In genomic region chr20:36841030-36841429, GRCh38 we compare ENCODE assay signal across 10 cellular contexts. TPM values are rescaled to one million over a fixed set of nuclear protein-coding genes. Genes with fewer than 3 reads are reported as not detected.
A peak's percentile ranks its signal among the peaks of the same experiment; 100 is the strongest.
DNase-seq lines count a peak whose midpoint lies in the region; ATAC-seq, FAIRE-seq and TF ChIP-seq lines count a peak whose summit lies in the region.
"Not testable (repeated sequence)": the region's sequence is repeated elsewhere in the genome, so short reads cannot be mapped to it uniquely, and the experiment has no call there.
"Had no signal": no experiment of that assay in that cellular context is flagged by ENCODE, and none has a peak within 500 bp of the region (broad histone marks: within the 10 kb centered on the region; RNA-seq: fewer than 3 reads in every experiment).

No MANE protein-coding gene starts in this region.

- H3K4me2 ChIP-seq in H1 (ENCODE audit: insufficient read depth in 1 of 2, low read depth in 2 of 2, low read length in 2 of 2): not testable (repeated sequence)

- H3K14ac ChIP-seq in H1 (ENCODE audit: insufficient read length): not testable (repeated sequence)

- not testable (repeated sequence) for H3K56ac ChIP-seq in H1 (replicated peaks; ENCODE audit: insufficient read length, low read depth, low read length)

- H4K20me1 ChIP-seq in H1 (replicated peaks in 1 of 2; ENCODE audit: control insufficient read depth in 1 of 2, insufficient read depth in 2 of 2, low read length in 2 of 2): not testable (repeated sequence)

- H2BK12ac ChIP-seq in H1 (ENCODE audit: low read depth, low read length): not testable (repeated sequence)

- peak overlapping the region; percentile 93; the same call in 1 of the 2 replicates for H2AK5ac ChIP-seq in H1 (ENCODE audit: low read depth, low read length)

- H3K4me3 Mint-ChIP-seq in CD14-positive monocyte; WTC11; activated naive CD4-positive, alpha-beta T cell treated with anti-CD3 and anti-CD28 coated beads, Interleukin-2, amount 50 U/mL, for 24 hours: not testable (repeated sequence)
- H3K4me3 Mint-ChIP-seq in IgD-negative memory B cell: peak overlapping the region in 3 of 4 donors; percentile 5 to 79 (median 47)

- ATAC-seq in WTC11, lower lobe of right lung: not testable (repeated sequence)

- intact Hi-C loops in CD14-positive monocyte (cut with micrococcal nuclease); lower lobe of right lung (cut with DNase I): not testable (repeated sequence)

- not testable (repeated sequence) for H2AFZ ChIP-seq in H1 (ENCODE audit: low read length)

- peaks cover 9 to 18% of the 10 kb centered on the region in 2 donors for H3K36me3 Mint-ChIP-seq in CD14-positive monocyte
- H3K36me3 Mint-ChIP-seq in IgD-negative memory B cell; WTC11; activated naive CD4-positive, alpha-beta T cell treated with anti-CD3 and anti-CD28 coated beads, Interleukin-2, amount 50 U/mL, for 24 hours: not testable (repeated sequence)

- H2BK15ac ChIP-seq in H1 (ENCODE audit: low read length): not testable (repeated sequence)

- H3K9me3 Mint-ChIP-seq in CD14-positive monocyte; IgD-negative memory B cell; WTC11; activated naive CD4-positive, alpha-beta T cell treated with anti-CD3 and anti-CD28 coated beads, Interleukin-2, amount 50 U/mL, for 24 hours: not testable (repeated sequence)

- H4K91ac ChIP-seq in H1 (replicated peaks; ENCODE audit: insufficient read length, low read length): not testable (repeated sequence)

- not testable (repeated sequence) for H3K4me1 ChIP-seq in H1 (replicated peaks in 1 of 4; ENCODE audit: control insufficient read depth in 3 of 4, insufficient read depth in 4 of 4, low read length in 3 of 4)
- H3K4me1 ChIP-seq in lower lobe of right lung (peaks cover 54% of the 10 kb centered on the region), rectal smooth muscle tissue (ENCODE audit: control insufficient read depth, insufficient read depth, low read length) (peaks cover 17% of the 10 kb centered on the region), tibial nerve (peaks cover 0 to 59% (median 42%) of the 10 kb centered on the region in 4 donors)

- not testable (repeated sequence) for H4K8ac ChIP-seq in H1 (ENCODE audit: extremely low read depth, insufficient read depth, low read length)

- H3K23ac ChIP-seq in H1 (ENCODE audit: insufficient read length): not testable (repeated sequence)

- not testable (repeated sequence) for H3K27me3 Mint-ChIP-seq in CD14-positive monocyte (ENCODE audit: low read depth in 3 of 3); IgD-negative memory B cell; WTC11 (ENCODE audit: low read depth); activated naive CD4-positive, alpha-beta T cell treated with anti-CD3 and anti-CD28 coated beads, Interleukin-2, amount 50 U/mL, for 24 hours

- not testable (repeated sequence) for H3K27ac ChIP-seq in H1 (ENCODE audit: low read depth, low read length)
- H3K27ac ChIP-seq in lower lobe of right lung (peak overlapping the region; percentile 73), rectal smooth muscle tissue (ENCODE audit: low read depth, low read length) (peak overlapping the region; percentile 56), tibial nerve (peak overlapping the region in 3 of 4 donors; percentile 77 to 90 (median 89))

- peak overlapping the region; percentile 39; the same call in 1 of the 2 replicates for H2BK5ac ChIP-seq in H1 (ENCODE audit: low read depth, low read length)

- H2BK20ac ChIP-seq in H1 (ENCODE audit: low read length): not testable (repeated sequence)

- not testable (repeated sequence) for FAIRE-seq in H1 (lab: Jason Lieb, UNC)

- H3K27me3 ChIP-seq in H1 (replicated peaks in 1 of 4; ENCODE audit: control insufficient read depth in 3 of 4, extremely low read depth in 1 of 4, insufficient read depth in 3 of 4, low read length in 3 of 4); lower lobe of right lung (ENCODE audit: low read depth); rectal smooth muscle tissue (ENCODE audit: control insufficient read depth, insufficient read depth, low read length); tibial nerve: not testable (repeated sequence)

- H3K79me2 ChIP-seq in H1 (ENCODE audit: control insufficient read depth in 1 of 2, insufficient read depth in 2 of 2, low read length in 2 of 2): not testable (repeated sequence)

- not testable (repeated sequence) for H3K23me2 ChIP-seq in H1 (ENCODE audit: low read depth, low read length)

- TF ChIP-seq POLR2A in H1 (IDR thresholded peaks at IDR 0.05; ENCODE audit: control extremely low read depth in 1 of 2, low read depth in 2 of 2, low read length in 2 of 2); tibial nerve (IDR thresholded peaks at IDR 0.05): not testable (repeated sequence)

- H3K79me1 ChIP-seq in H1 (ENCODE audit: low read depth, low read length): not testable (repeated sequence)

- TF ChIP-seq EP300 in H1 (IDR thresholded peaks at IDR 0.05; ENCODE audit: borderline replicate concordance in 1 of 2, low read depth in 2 of 2, low read length in 2 of 2); tibial nerve (IDR thresholded peaks at IDR 0.05): not testable (repeated sequence)

- H3K9me3 ChIP-seq in H1 (ENCODE audit: insufficient read depth in 2 of 2, low read depth in 1 of 2, low read length in 1 of 2); lower lobe of right lung; tibial nerve: not testable (repeated sequence)

- not testable (repeated sequence) for H3K4ac ChIP-seq in H1 (replicated peaks; ENCODE audit: insufficient read length, low read depth, low read length)

- not testable (repeated sequence) for TF ChIP-seq CTCF in CD14-positive monocyte (IDR thresholded peaks at IDR 0.05); WTC11 (IDR thresholded peaks at IDR 0.05); H1 (IDR thresholded peaks at IDR 0.05; ENCODE audit: control extremely low read depth in 1 of 3, insufficient read depth in 1 of 3, low read depth in 1 of 3, low read length in 3 of 3); lower lobe of right lung (IDR thresholded peaks at IDR 0.05); tibial nerve (IDR thresholded peaks at IDR 0.05)

- DNase-seq in CD14-positive monocyte (ENCODE audit: low spot score); WTC11 (ENCODE audit: low spot score); H1 (ENCODE audit: low read depth in 1 of 2, low spot score in 2 of 2); lower lobe of right lung; tibial nerve (ENCODE audit: low spot score in 2 of 2): not testable (repeated sequence)

- POLR2A ChIA-PET in WTC11 (lab: Charles Lee): not testable (repeated sequence)
- POLR2A ChIA-PET in H1 (lab: Charles Lee; ENCODE audit: partially characterized antibody): interaction anchor here (2.1 to 8.6 kb wide), 3 partner anchors 16 to 48 kb away, joined by 6 to 54 read pairs (median 37); a partner anchor contains a TSS

- not testable (repeated sequence) for TF ChIP-seq RAD21 in H1 (IDR thresholded peaks at IDR 0.05 in 1 of 2, conservative IDR thresholded peaks at IDR 0.05 in 1 of 2; ENCODE audit: low read depth in 2 of 2, low read length in 2 of 2)

- not testable (repeated sequence) for H2BK120ac ChIP-seq in H1 (replicated peaks; ENCODE audit: low read depth, low read length)

- not testable (repeated sequence) for H3K18ac ChIP-seq in H1 (ENCODE audit: extremely low read depth, low read length)

- CTCF ChIA-PET in WTC11 (lab: Charles Lee): interaction anchor here (1.4 to 3.2 kb wide), 3 partner anchors 22 to 33 kb away, joined by 4 to 24 read pairs (median 4); a partner anchor contains a TSS
- CTCF ChIA-PET in H1 (lab: Charles Lee; ENCODE audit: partially characterized antibody): interaction anchor here (1.0 to 2.7 kb wide), 11 partner anchors 10 to 38 kb away, joined by 3 to 10 read pairs (median 5); a partner anchor contains a TSS

- H3K27ac Mint-ChIP-seq in CD14-positive monocyte (peak overlapping the region; percentile 91 to 99 (median 99)), IgD-negative memory B cell (peak overlapping the region; percentile 88 to 97 (median 95)), WTC11 (peak overlapping the region; percentile 75)
- peak overlapping the region; percentile 9 for H3K27ac Mint-ChIP-seq in activated naive CD4-positive, alpha-beta T cell treated with anti-CD3 and anti-CD28 coated beads, Interleukin-2, amount 50 U/mL, for 24 hours

- WGBS in H1 (ENCODE audit: extremely low coverage in 1 of 2, insufficient coverage in 1 of 2, insufficient read length in 1 of 2, insufficient replicate concordance in 2 of 2, low coverage in 1 of 2, low lambda C conversion rate in 2 of 2, missing lambda C conversion rate in 1 of 2), 2 experiments: 89% methylated on average over 7 of the region's 9 CpGs; no CpG with 5 or more reads in 1 of the 2 experiments
- WGBS in tibial nerve, 2 donors: 96 to 97% methylated on average over 8 to 9 of the region's 9 CpGs

- peaks cover 47% of the 10 kb centered on the region for H3K4me1 Mint-ChIP-seq in CD14-positive monocyte
- H3K4me1 Mint-ChIP-seq in IgD-negative memory B cell: peaks cover 23 to 44% (median 40%) of the 10 kb centered on the region in 3 donors
- peaks cover 32% of the 10 kb centered on the region for H3K4me1 Mint-ChIP-seq in WTC11
- H3K4me1 Mint-ChIP-seq in activated naive CD4-positive, alpha-beta T cell treated with anti-CD3 and anti-CD28 coated beads, Interleukin-2, amount 50 U/mL, for 24 hours: peaks cover 27% of the 10 kb centered on the region

- not testable (repeated sequence) for H3K4me3 ChIP-seq in H1 (ENCODE audit: extremely low read depth in 1 of 4, insufficient read depth in 2 of 4, low read depth in 3 of 4, low read length in 4 of 4); lower lobe of right lung; rectal smooth muscle tissue (ENCODE audit: low read length); tibial nerve

- H4K5ac ChIP-seq in H1 (ENCODE audit: insufficient read length, low read depth, low read length): not testable (repeated sequence)

- H3K36me3 ChIP-seq in H1 (ENCODE audit: control insufficient read depth in 2 of 4, insufficient read depth in 4 of 4, low read length in 3 of 4); rectal smooth muscle tissue (ENCODE audit: control insufficient read depth, insufficient read depth, low read length): not testable (repeated sequence)
- H3K36me3 ChIP-seq in lower lobe of right lung (peaks cover 22% of the 10 kb centered on the region), tibial nerve (peaks cover 0 to 26% (median 0%) of the 10 kb centered on the region in 3 donors)

- not testable (repeated sequence) for H3K9ac ChIP-seq in H1 (replicated peaks in 1 of 4; ENCODE audit: extremely low read depth in 1 of 4, low read depth in 3 of 4, low read length in 3 of 4); rectal smooth muscle tissue (ENCODE audit: low read length)

RNA-seq across cellular contexts. Expression of gene TLDC2, which starts 34.9 kb away (rescaled TPM):
- polyA plus RNA-seq in CD14-positive monocyte (not detected), IgD-negative memory B cell (not detected), H1 (2011; rRNA removed) (0.20 and 0.29 TPM in 2 replicates)
- total RNA-seq in WTC11 (2021) (0.09 to 0.25 TPM (median 0.17 TPM) in 3 replicates), lower lobe of right lung (1.3 TPM), tibial nerve (not detected)
- 0.23 and 0.34 TPM in 2 replicates for total RNA-seq in H1 (2021; fragmentation: NEBNext Ultra II Directional; extraction: Animal tissue kit (Norgen Biotek cat#: 25700))
- 0.25 TPM for polyA plus RNA-seq in H1 (2011; cell fraction: cytosol; rRNA removed)
- 0.17 TPM for polyA plus RNA-seq in H1 (2011; cell fraction: nucleus; rRNA removed)
- 0.42 to 0.85 TPM (median 0.63 TPM) in 4 replicates for polyA plus RNA-seq in H1 (2012, experiment 1 of 2)
- polyA plus RNA-seq in H1 (2012, experiment 2 of 2): 0.37 TPM
- polyA plus RNA-seq in H1 (2013, experiment 1 of 2): 0.06 TPM
- 0.13 TPM for polyA plus RNA-seq in H1 (2013, experiment 2 of 2)
- polyA minus RNA-seq in H1 (2011; rRNA and poly(A)+ RNA removed): 0.20 TPM in 1 of 2 replicates, not detected in the other
- not detected for polyA minus RNA-seq in H1 (2011; cell fraction: cytosol; rRNA and poly(A)+ RNA removed)
- polyA minus RNA-seq in H1 (2011; cell fraction: nucleus; rRNA and poly(A)+ RNA removed): 0.60 TPM
- total RNA-seq: fibroblast of villous mesenchyme, Right ventricle myocardium superior had no signal

Comparison
In these comparisons a context has a peak if more than half of its experiments do, and no peak if none do; other contexts are left out.
1. H3K27ac Mint-ChIP-seq: peak in every context shown above with its lines; median percentile 99 in CD14-positive monocyte; 95 in IgD-negative memory B cell; 75 in WTC11; 9 in activated naive CD4-positive, alpha-beta T cell treated with anti-CD3 and anti-CD28 coated beads, Interleukin-2, amount 50 U/mL, for 24 hours.